ENCODE assay signal across 9 cellular contexts in genomic region chr2:143261986-143262784, GRCh38.
DNase-seq lines count a peak whose midpoint lies in the region; ATAC-seq and TF ChIP-seq lines count a peak whose summit lies in the region.
"Had no signal": no experiment of that assay in that cellular context is flagged by ENCODE, and none has a peak within 500 bp of the region (broad histone marks: within the 10 kb centered on the region; RNA-seq: fewer than 3 reads in every experiment).

No MANE protein-coding gene starts in this region.

- H3K9me3 ChIP-seq in right cardiac atrium (ENCODE audit: control insufficient read depth, low read length), result no peaks in the 10 kb centered on the region
- H3K9me3 ChIP-seq: thoracic aorta had no signal

- no peaks in the 10 kb centered on the region for H3K27me3 Mint-ChIP-seq in activated T-helper 2 cell treated with anti-CD3 and anti-CD28 coated beads, Interferon-gamma antibody, Interleukin-2, Interleukin-4, amounts not matched to agents 10 μg/mL and 5 μg/mL and 100 μg/mL, durations not matched to agents 14 hours and 24 hours and 36 hours (ENCODE audit: low read depth)

- in situ Hi-C loops in KBM-7 (cut with MboI; ENCODE audit: low pct_unique_long_range_greater_than_20kb, low sequenced_read_pairs), result no loop called here

- 79% methylated on average over 8 of the region's 8 CpGs for WGBS in right cardiac atrium

- peak overlapping the region; percentile 87 for H3K27ac Mint-ChIP-seq in activated T-helper 2 cell treated with anti-CD3 and anti-CD28 coated beads, Interferon-gamma antibody, Interleukin-2, Interleukin-4, amounts not matched to agents 10 μg/mL and 5 μg/mL and 100 μg/mL, durations not matched to agents 14 hours and 24 hours and 36 hours

- POLR2A ChIA-PET in RWPE1 (lab: Yijun Ruan, JAX; ENCODE audit: low non-redundant PET), result no interaction called here

- H3K4me3 ChIP-seq in right cardiac atrium (ENCODE audit: low read length), result no peak overlapping the region
- H3K4me3 ChIP-seq: thoracic aorta had no signal

- intact Hi-C loops in Right ventricle myocardium inferior (cut with DNase I) (no loop called here), right cardiac atrium (cut with DNase I) (no loop called here)
- intact Hi-C loops in activated T-helper 2 cell treated with anti-CD3 and anti-CD28 coated beads, Interferon-gamma antibody, Interleukin-2, Interleukin-4, amounts not matched to agents 10 μg/mL and 5 μg/mL and 100 μg/mL, durations not matched to agents 14 hours and 24 hours and 36 hours (cut with micrococcal nuclease), result loop anchor here (2.0 kb wide), 1 partner anchor 19 kb away; no protein-coding TSS in a partner anchor

- no peaks in the 10 kb centered on the region for H3K4me1 ChIP-seq in right cardiac atrium (ENCODE audit: control insufficient read depth, insufficient read depth, low read length)

- CTCF ChIA-PET in RWPE1 (lab: Yijun Ruan, JAX), result interaction anchor here (0.7 kb wide), 2 partner anchors 240 to 1270 kb away, joined by 4 read pairs; no protein-coding TSS in a partner anchor

- H3K36me3 Mint-ChIP-seq in activated T-helper 2 cell treated with anti-CD3 and anti-CD28 coated beads, Interferon-gamma antibody, Interleukin-2, Interleukin-4, amounts not matched to agents 10 μg/mL and 5 μg/mL and 100 μg/mL, durations not matched to agents 14 hours and 24 hours and 36 hours (ENCODE audit: low read depth), result peaks cover 39% of the 10 kb centered on the region

- H3K4me3 Mint-ChIP-seq in activated T-helper 2 cell treated with anti-CD3 and anti-CD28 coated beads, Interferon-gamma antibody, Interleukin-2, Interleukin-4, amounts not matched to agents 10 μg/mL and 5 μg/mL and 100 μg/mL, durations not matched to agents 14 hours and 24 hours and 36 hours (ENCODE audit: low read depth), result peak overlapping the region; percentile 24

- H3K9me3 Mint-ChIP-seq in activated T-helper 2 cell treated with anti-CD3 and anti-CD28 coated beads, Interferon-gamma antibody, Interleukin-2, Interleukin-4, amounts not matched to agents 10 μg/mL and 5 μg/mL and 100 μg/mL, durations not matched to agents 14 hours and 24 hours and 36 hours, result peaks cover 10% of the 10 kb centered on the region

- H3K27ac ChIP-seq in right cardiac atrium (ENCODE audit: low read length), result no peak overlapping the region
- no peak overlapping the region for H3K27ac ChIP-seq in RWPE1
- H3K27ac ChIP-seq: thoracic aorta had no signal

- no peak for TF ChIP-seq CTCF in RWPE1 (conservative IDR thresholded peaks at IDR 0.05; ENCODE audit: low read depth)

- H3K4me1 Mint-ChIP-seq in activated T-helper 2 cell treated with anti-CD3 and anti-CD28 coated beads, Interferon-gamma antibody, Interleukin-2, Interleukin-4, amounts not matched to agents 10 μg/mL and 5 μg/mL and 100 μg/mL, durations not matched to agents 14 hours and 24 hours and 36 hours (ENCODE audit: low read depth), result peaks cover 54% of the 10 kb centered on the region

- DNase-seq in Right ventricle myocardium inferior (ENCODE audit: missing footprints), result peak; percentile 48
- no peak for DNase-seq in right cardiac atrium
- peak; percentile 53 for DNase-seq in KBM-7
- peak; percentile 42 for DNase-seq in activated T-helper 2 cell treated with anti-CD3 and anti-CD28 coated beads, Interferon-gamma antibody, Interleukin-2, Interleukin-4, amounts not matched to agents 10 μg/mL and 5 μg/mL and 100 μg/mL, durations not matched to agents 14 hours and 24 hours and 36 hours (ENCODE audit: low spot score)
- peak; percentile 32 to 38 for DNase-seq in stimulated activated CD8-positive, alpha-beta memory T cell treated with anti-CD3 and anti-CD28 coated beads, Interleukin-7, amount 100 ng/mL, for 4 hours (ENCODE audit: low read depth in 2 of 2)
- no peak for DNase-seq in AG08395 (ENCODE audit: low spot score)
- no peak for DNase-seq in RWPE1 (ENCODE audit: low spot score)

- ATAC-seq in Right ventricle myocardium inferior (no peak), right cardiac atrium (no peak), HG03439 (IDR thresholded peaks at IDR 0.05; ENCODE audit: unreplicated experiment) (no peak)

- H3K27me3 ChIP-seq in right cardiac atrium (ENCODE audit: control insufficient read depth, insufficient read depth), result no peaks in the 10 kb centered on the region

Comparison
In these comparisons a context has a peak if more than half of its experiments do, and no peak if none do; other contexts are left out.
1. DNase-seq: peak in Right ventricle myocardium inferior (single experiment), KBM-7 (single experiment), activated T-helper 2 cell treated with anti-CD3 and anti-CD28 coated beads, Interferon-gamma antibody, Interleukin-2, Interleukin-4, amounts not matched to agents 10 μg/mL and 5 μg/mL and 100 μg/mL, durations not matched to agents 14 hours and 24 hours and 36 hours (single experiment) and stimulated activated CD8-positive, alpha-beta memory T cell treated with anti-CD3 and anti-CD28 coated beads, Interleukin-7, amount 100 ng/mL, for 4 hours (2 of 2); none in right cardiac atrium (0 of 3), AG08395 (single experiment) and RWPE1 (single experiment).